In the genomic region with DNA sequence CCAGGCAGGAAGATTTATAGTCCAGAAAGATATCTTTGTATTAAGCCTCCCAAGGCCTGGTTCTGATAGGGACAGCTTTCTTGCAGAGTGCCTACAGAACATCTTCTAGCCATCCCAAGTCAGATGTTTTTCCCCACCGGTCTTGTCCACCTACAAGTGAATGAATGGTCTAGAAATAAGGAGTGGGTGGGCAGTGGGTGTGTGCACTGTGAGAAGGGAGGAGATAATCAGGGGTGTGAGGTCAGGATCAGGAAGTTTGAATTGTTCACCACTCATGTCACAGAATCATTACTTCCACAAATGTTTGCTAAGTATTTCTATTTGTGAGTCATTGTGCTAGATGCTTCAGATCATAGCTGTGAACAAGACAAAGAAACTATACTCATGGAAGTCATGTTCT, we compare ENCODE assay signal across 40 cellular contexts.
"Had no signal": no experiment of that assay in that cellular context is flagged by ENCODE, and none has a peak within 500 bp of the region (broad histone marks: within the 10 kb centered on the region; RNA-seq: fewer than 3 reads in every experiment).

No MANE protein-coding gene starts in this region.

- H3K4me3 Mint-ChIP-seq: activated B cell treated with CpG ODN at 0.5 μM for 24 hours; activated CD4-positive, alpha-beta memory T cell treated with anti-CD3 and anti-CD28 coated beads for 36 hours; activated CD4-positive, alpha-beta T cell treated with anti-CD3 and anti-CD28 coated beads, Interleukin-2, amount 10 ng/mL, durations not matched to agents 24 days and 14 days; activated CD8-positive, alpha-beta T cell treated with anti-CD3 and anti-CD28 coated beads for 36 hours; activated naive CD4-positive, alpha-beta T cell treated with anti-CD3 and anti-CD28 coated beads for 36 hours; activated naive CD8-positive, alpha-beta T cell treated with anti-CD3 and anti-CD28 coated beads for 36 hours; activated T-cell treated with anti-CD3 and anti-CD28 coated beads, Interleukin-2, amount 50 U/mL, for 4 hours; activated T-cell treated with anti-CD3 and anti-CD28 coated beads, Interleukin-2, amount 50 U/mL, for 72 hours; activated T-helper 1 cell treated with anti-CD3 and anti-CD28 coated beads, Interleukin-12 subunit alpha, Interleukin-12 subunit beta, Interleukin-2, Interleukin-4 antibody, amounts not matched to agents 30 ng/mL and 10 ng/mL and 1 ng/mL, durations not matched to agents 14 hours and 24 hours and 36 hours; activated T-helper 17 cell treated with anti-CD3 and anti-CD28 coated beads, Interleukin-2, amount 50 U/mL, for 72 hours; central memory CD8-positive, alpha-beta T cell; T-helper 1 cell treated with Interleukin-12 subunit alpha and Interleukin-12 subunit beta and Interleukin-4 antibody, amounts not matched to agents 30 μg/mL and 1 μg/mL, for 36 hours; T-helper 2 cell treated with Interferon-gamma antibody and Interleukin-4, amounts not matched to agents 5 μg/mL and 100 μg/mL, for 36 hours had no signal

- ATAC-seq: activated CD8-positive, alpha-beta T cell treated with anti-CD3 and anti-CD28 coated beads for 36 hours; activated naive CD4-positive, alpha-beta T cell treated with anti-CD3 and anti-CD28 coated beads, Interleukin-2, amount 50 U/mL, for 72 hours; activated T-cell treated with anti-CD3 and anti-CD28 coated beads, Interleukin-2, amount 50 U/mL, for 4 hours; activated T-cell treated with anti-CD3 and anti-CD28 coated beads, Interleukin-2, amount 50 U/mL, for 72 hours; activated T-helper 17 cell treated with anti-CD3 and anti-CD28 coated beads, Interleukin-2, amount 50 U/mL, for 72 hours; body of pancreas had no signal

- H3K9me3 ChIP-seq: adrenal gland, body of pancreas, breast epithelium had no signal

- H3K27ac Mint-ChIP-seq: activated B cell treated with CpG ODN at 0.5 μM for 24 hours; activated CD4-positive, alpha-beta memory T cell treated with anti-CD3 and anti-CD28 coated beads for 36 hours; activated CD4-positive, alpha-beta T cell treated with anti-CD3 and anti-CD28 coated beads, Interleukin-2, amount 10 ng/mL, durations not matched to agents 24 days and 14 days; activated CD8-positive, alpha-beta T cell treated with anti-CD3 and anti-CD28 coated beads for 36 hours; activated naive CD4-positive, alpha-beta T cell treated with anti-CD3 and anti-CD28 coated beads for 36 hours; activated naive CD4-positive, alpha-beta T cell treated with anti-CD3 and anti-CD28 coated beads, Interleukin-2, amount 50 U/mL, for 72 hours; activated naive CD8-positive, alpha-beta T cell treated with anti-CD3 and anti-CD28 coated beads for 36 hours; activated T-cell treated with anti-CD3 and anti-CD28 coated beads, Interleukin-2, amount 50 U/mL, for 72 hours; activated T-helper 1 cell treated with anti-CD3 and anti-CD28 coated beads, Interleukin-12 subunit alpha, Interleukin-12 subunit beta, Interleukin-2, Interleukin-4 antibody, amounts not matched to agents 30 ng/mL and 10 ng/mL and 1 ng/mL, durations not matched to agents 14 hours and 24 hours and 36 hours; activated T-helper 17 cell treated with anti-CD3 and anti-CD28 coated beads, Interleukin-2, amount 50 U/mL, for 72 hours; T-helper 1 cell treated with Interleukin-12 subunit alpha and Interleukin-12 subunit beta and Interleukin-4 antibody, amounts not matched to agents 30 μg/mL and 1 μg/mL, for 36 hours; T-helper 2 cell treated with Interferon-gamma antibody and Interleukin-4, amounts not matched to agents 5 μg/mL and 100 μg/mL, for 36 hours had no signal

- H3K4me3 ChIP-seq: adrenal gland, body of pancreas, breast epithelium, cardiac muscle cell had no signal

- H3K4me1 ChIP-seq: adrenal gland, body of pancreas, breast epithelium had no signal

- H3K4me1 Mint-ChIP-seq: activated B cell treated with CpG ODN at 0.5 μM for 24 hours; activated CD4-positive, alpha-beta T cell treated with anti-CD3 and anti-CD28 coated beads, Interleukin-2, amount 10 ng/mL, durations not matched to agents 24 days and 14 days; activated naive CD8-positive, alpha-beta T cell treated with anti-CD3 and anti-CD28 coated beads for 36 hours; activated T-helper 17 cell treated with anti-CD3 and anti-CD28 coated beads, Interleukin-2, amount 50 U/mL, for 72 hours; central memory CD8-positive, alpha-beta T cell had no signal

- H3K9me3 Mint-ChIP-seq: activated B cell treated with CpG ODN at 0.5 μM for 24 hours; activated CD4-positive, alpha-beta memory T cell treated with anti-CD3 and anti-CD28 coated beads for 36 hours; activated CD4-positive, alpha-beta T cell treated with anti-CD3 and anti-CD28 coated beads, Interleukin-2, amount 10 ng/mL, durations not matched to agents 24 days and 14 days; activated CD8-positive, alpha-beta T cell treated with anti-CD3 and anti-CD28 coated beads for 36 hours; activated naive CD4-positive, alpha-beta T cell treated with anti-CD3 and anti-CD28 coated beads for 36 hours; activated naive CD8-positive, alpha-beta T cell treated with anti-CD3 and anti-CD28 coated beads for 36 hours; activated T-cell treated with anti-CD3 and anti-CD28 coated beads, Interleukin-2, amount 50 U/mL, for 4 hours; activated T-helper 1 cell treated with anti-CD3 and anti-CD28 coated beads, Interleukin-12 subunit alpha, Interleukin-12 subunit beta, Interleukin-2, Interleukin-4 antibody, amounts not matched to agents 30 ng/mL and 10 ng/mL and 1 ng/mL, durations not matched to agents 14 hours and 24 hours and 36 hours; activated T-helper 17 cell treated with anti-CD3 and anti-CD28 coated beads, Interleukin-2, amount 50 U/mL, for 72 hours; T-helper 1 cell treated with Interleukin-12 subunit alpha and Interleukin-12 subunit beta and Interleukin-4 antibody, amounts not matched to agents 30 μg/mL and 1 μg/mL, for 36 hours; T-helper 2 cell treated with Interferon-gamma antibody and Interleukin-4, amounts not matched to agents 5 μg/mL and 100 μg/mL, for 36 hours had no signal

- H3K27me3 ChIP-seq: adrenal gland, body of pancreas, brain microvascular endothelial cell, breast epithelium, cardiac muscle cell had no signal

- H3K27me3 Mint-ChIP-seq: activated B cell treated with CpG ODN at 0.5 μM for 24 hours; activated CD4-positive, alpha-beta T cell treated with anti-CD3 and anti-CD28 coated beads, Interleukin-2, amount 10 ng/mL, durations not matched to agents 24 days and 14 days had no signal

- H3K36me3 ChIP-seq: adrenal gland, brain microvascular endothelial cell, breast epithelium, cardiac muscle cell had no signal

- H3K36me3 Mint-ChIP-seq: activated CD4-positive, alpha-beta memory T cell treated with anti-CD3 and anti-CD28 coated beads for 36 hours; activated naive CD4-positive, alpha-beta T cell treated with anti-CD3 and anti-CD28 coated beads, Interleukin-2, amount 50 U/mL, for 72 hours; activated naive CD8-positive, alpha-beta T cell treated with anti-CD3 and anti-CD28 coated beads for 36 hours had no signal

- DNase-seq: activated B cell treated with CpG ODN at 0.5 μM for 24 hours; activated CD4-positive, alpha-beta memory T cell treated with anti-CD3 and anti-CD28 coated beads for 36 hours; activated CD4-positive, alpha-beta T cell treated with anti-CD3 and anti-CD28 coated beads for 4 hours; activated CD4-positive, alpha-beta T cell treated with anti-CD3 and anti-CD28 coated beads, Interleukin-2, amount 10 ng/mL, durations not matched to agents 24 days and 14 days; activated CD4-positive, alpha-beta T cell treated with anti-CD3 and anti-CD28 coated beads, Interleukin-2, amount 50 U/mL, for 1 hour; activated CD4-positive, alpha-beta T cell treated with anti-CD3 and anti-CD28 coated beads, Interleukin-2, amount 50 U/mL, for 4 hours; activated CD4-positive, CD25-positive, alpha-beta regulatory T cell treated with anti-CD3 and anti-CD28 coated beads, Interleukin-2, amount 50 U/mL, for 72 hours; activated CD8-positive, alpha-beta memory T cell treated with anti-CD3 and anti-CD28 coated beads, Interleukin-2, amount 50 U/mL, for 4 hours; activated CD8-positive, alpha-beta T cell treated with anti-CD3 and anti-CD28 coated beads for 36 hours; activated effector memory CD4-positive, alpha-beta T cell treated with anti-CD3 and anti-CD28 coated beads, Interleukin-2, amount 50 U/mL, for 16 hours; activated gamma-delta T cell treated with Interleukin-2 at 50 U/mL for 16 hours; activated naive CD4-positive, alpha-beta T cell; activated naive CD4-positive, alpha-beta T cell treated with anti-CD3 and anti-CD28 coated beads for 36 hours; activated naive CD4-positive, alpha-beta T cell treated with anti-CD3 and anti-CD28 coated beads, Interleukin-2, amount 50 U/mL, for 16 hours; activated naive CD8-positive, alpha-beta T cell treated with anti-CD3 and anti-CD28 coated beads for 36 hours; activated T-cell treated with anti-CD3 and anti-CD28 coated beads for 4 hours; activated T-cell treated with anti-CD3 and anti-CD28 coated beads, Interleukin-2, amount 50 U/mL, for 1 hour; activated T-cell treated with anti-CD3 and anti-CD28 coated beads, Interleukin-2, amount 50 U/mL, for 4 hours; activated T-cell treated with anti-CD3 and anti-CD28 coated beads, Interleukin-2, amount 50 U/mL, for 72 hours; adrenal gland; amniotic stem cell; aorta; body of pancreas; brain microvascular endothelial cell; caudate nucleus; cerebellar nuclear complex; T-helper 1 cell; T-helper 2 cell; T-helper 9 cell had no signal

- H3K27ac ChIP-seq: adrenal gland, body of pancreas, brain microvascular endothelial cell, breast epithelium, cardiac muscle cell, VCaP had no signal

- FAIRE-seq: astrocyte, TTC549 had no signal
